Comparison of ENCODE assay signal across 1 cellular context in the genomic region with DNA sequence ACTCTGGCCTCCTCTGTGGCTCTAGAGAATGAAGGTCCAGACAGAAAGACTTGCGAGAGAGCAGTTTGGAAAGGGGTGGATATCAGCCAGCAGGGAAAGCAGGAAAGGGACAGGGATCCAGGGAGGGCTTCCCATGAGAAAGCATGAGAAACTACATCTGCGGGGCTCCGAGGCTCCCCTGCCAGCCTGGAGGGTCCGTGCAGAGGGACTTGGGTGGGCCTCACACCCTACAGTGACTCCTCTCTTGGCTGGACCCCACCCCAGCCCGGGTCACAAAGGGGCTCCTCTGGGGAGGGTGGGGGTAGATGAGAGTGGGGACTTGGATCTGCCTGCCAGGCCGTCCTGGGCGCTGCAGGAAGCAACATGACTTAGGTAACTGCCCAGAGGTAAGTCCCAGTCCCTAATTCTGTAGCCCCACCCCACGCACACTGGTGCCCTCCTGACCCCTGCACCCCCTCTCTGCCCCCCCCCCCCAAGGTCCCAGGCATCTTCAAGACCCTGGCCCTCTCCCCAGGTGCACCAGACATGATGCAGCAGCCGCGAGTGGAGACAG.
TF ChIP-seq lines count a peak whose summit lies in the region.

Gene TMEM239 (plus strand): TSS at position 335 of the 553 bp plus-strand sequence. CDS start 191 bp downstream, at position 526.

TF ChIP-seq in WTC11, 78 proteins besides CTCF, POLR2A, EP300 and RAD21 (continued from another document):
- TF ChIP-seq, protein P1, sequence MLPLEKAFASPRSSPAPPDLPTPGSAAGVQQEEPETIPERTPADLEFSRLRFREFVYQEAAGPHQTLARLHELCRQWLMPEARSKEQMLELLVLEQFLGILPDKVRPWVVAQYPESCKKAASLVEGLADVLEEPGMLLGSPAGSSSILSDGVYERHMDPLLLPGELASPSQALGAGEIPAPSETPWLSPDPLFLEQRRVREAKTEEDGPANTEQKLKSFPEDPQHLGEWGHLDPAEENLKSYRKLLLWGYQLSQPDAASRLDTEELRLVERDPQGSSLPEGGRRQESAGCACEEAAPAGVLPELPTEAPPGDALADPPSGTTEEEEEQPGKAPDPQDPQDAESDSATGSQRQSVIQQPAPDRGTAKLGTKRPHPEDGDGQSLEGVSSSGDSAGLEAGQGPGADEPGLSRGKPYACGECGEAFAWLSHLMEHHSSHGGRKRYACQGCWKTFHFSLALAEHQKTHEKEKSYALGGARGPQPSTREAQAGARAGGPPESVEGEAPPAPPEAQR (CRISPR knock-in tag; IDR thresholded peaks at IDR 0.05): no peak
- TF ChIP-seq, protein P2, sequence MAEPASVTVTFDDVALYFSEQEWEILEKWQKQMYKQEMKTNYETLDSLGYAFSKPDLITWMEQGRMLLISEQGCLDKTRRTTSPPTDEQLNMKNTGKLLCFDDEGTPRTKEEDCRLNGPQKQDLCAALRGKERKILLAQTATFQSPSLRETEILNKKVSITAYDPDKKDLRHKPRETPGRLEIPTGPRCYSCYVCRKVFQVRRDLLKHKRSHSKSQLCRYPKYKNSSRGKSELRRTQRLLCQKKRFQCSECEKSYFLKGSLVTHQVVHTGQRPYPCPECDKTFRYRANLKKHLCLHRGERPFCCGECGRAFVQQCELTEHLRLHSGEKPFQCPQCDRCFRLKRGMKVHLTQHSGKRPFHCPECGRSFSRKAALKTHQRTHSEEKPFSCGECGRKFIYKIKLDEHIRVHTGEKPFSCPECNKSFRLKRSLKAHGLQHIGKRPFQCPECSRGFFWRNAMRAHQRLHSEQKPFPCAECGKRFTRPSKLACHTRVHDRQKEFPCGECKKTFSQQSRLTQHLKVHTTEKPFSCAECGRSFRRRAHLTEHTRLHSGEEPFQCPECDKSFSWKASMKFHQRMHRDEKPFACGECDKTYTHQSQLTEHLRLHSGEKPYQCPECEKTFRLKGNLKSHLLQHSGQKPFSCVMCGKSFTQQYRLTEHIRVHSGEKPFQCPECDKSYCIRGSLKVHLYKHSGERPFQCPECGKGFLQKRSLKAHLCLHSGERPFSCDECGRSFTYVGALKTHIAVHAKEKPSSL (CRISPR knock-in tag; conservative IDR thresholded peaks at IDR 0.05): no peak
